ENCODE assay signal across 8 cellular contexts in the genomic region with DNA sequence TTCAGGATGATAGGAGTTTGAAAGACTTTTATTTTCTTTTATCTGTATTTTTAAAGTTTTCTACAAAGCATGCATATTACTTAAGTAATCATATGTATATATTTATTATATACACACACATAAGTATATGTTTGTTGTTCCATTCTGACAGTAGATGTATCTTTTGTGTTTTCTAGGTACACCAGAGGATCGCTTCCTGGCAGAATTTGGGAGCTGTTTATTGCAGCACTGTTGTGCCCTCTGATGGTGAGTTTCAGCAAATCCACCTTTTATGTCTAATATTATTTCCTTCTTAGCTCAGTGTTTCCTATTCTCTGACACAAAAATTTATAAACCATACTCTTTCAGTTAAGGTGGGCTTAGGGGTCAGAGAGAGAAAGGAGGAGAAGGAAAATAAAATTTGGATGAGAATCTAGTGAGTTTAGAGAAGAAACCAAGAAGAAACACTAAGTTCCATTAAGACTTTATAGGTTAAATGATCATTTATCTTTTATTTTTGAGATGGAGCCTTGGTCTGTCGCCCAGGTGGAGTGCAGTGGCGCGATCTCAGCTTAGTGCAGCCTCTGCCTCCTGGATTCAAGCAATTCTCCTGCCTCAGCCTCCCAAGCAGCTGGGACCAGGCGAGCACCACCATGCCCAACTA. TPM values are rescaled to one million over a fixed set of nuclear protein-coding genes. Genes with fewer than 3 reads are reported as not detected.
DNase-seq lines count a peak whose midpoint lies in the region; ATAC-seq and TF ChIP-seq lines count a peak whose summit lies in the region.

No MANE protein-coding gene starts in this region.

- DNase-seq in AG20443 (ENCODE audit: low spot score) (peak; percentile 70), NCI-H2171 (lab: John Stamatoyannopoulos, UW) (peak; percentile 2), fibroblast of villous mesenchyme (ENCODE audit: low read depth) (peak; percentile 79), ecto neural progenitor cell (ENCODE audit: low spot score) (no peak)
- peak; percentile 27 for DNase-seq in activated CD4-positive, alpha-beta T cell treated with anti-CD3 and anti-CD28 coated beads, Interleukin-2, amount 50 U/mL, for 1 hour

- H3K36me3 ChIP-seq in neutrophil = peaks cover 7% of the 10 kb centered on the region

- peaks cover 14 to 32% of the 10 kb centered on the region in 2 experiments for H3K4me1 ChIP-seq in neutrophil (ENCODE audit: control insufficient read depth in 1 of 2, insufficient read depth in 1 of 2, low read depth in 1 of 2, low read length in 1 of 2)

- no peak overlapping the region for H3K4me3 ChIP-seq in GM12875 (ENCODE audit: low read depth, low read length)
- H3K4me3 ChIP-seq in fibroblast of villous mesenchyme (ENCODE audit: low read depth, low read length) = no peak overlapping the region
- no peak overlapping the region for H3K4me3 ChIP-seq in neutrophil (ENCODE audit: low read depth in 1 of 2, low read length in 1 of 2)

- ATAC-seq in HG02981 (IDR thresholded peaks at IDR 0.05; ENCODE audit: unreplicated experiment) = no peak

- no peaks in the 10 kb centered on the region for H3K9me3 ChIP-seq in neutrophil

- peak overlapping the region; percentile 1 for H3K27ac ChIP-seq in neutrophil

- peak; percentile 30; the same call in 1 of the 2 replicates for TF ChIP-seq CTCF in GM12875 (IDR thresholded peaks at IDR 0.05; ENCODE audit: borderline replicate concordance, insufficient read depth, low read depth, low read length)
- peak; percentile 67 for TF ChIP-seq CTCF in fibroblast of villous mesenchyme (IDR thresholded peaks at IDR 0.05; ENCODE audit: insufficient read depth, low read depth, low read length)
- TF ChIP-seq CTCF in neutrophil (IDR thresholded peaks at IDR 0.05) = no peak

- H3K27me3 ChIP-seq in neutrophil = no peaks in the 10 kb centered on the region

RNA-seq across cellular contexts. Expression of a gene that starts 59.2 kb away (rescaled TPM):
- total RNA-seq in fibroblast of villous mesenchyme = under 0.01 TPM in 1 of 2 replicates, not detected in the other
